Comparison of ENCODE assay signal across 19 cellular contexts in the genomic region with DNA sequence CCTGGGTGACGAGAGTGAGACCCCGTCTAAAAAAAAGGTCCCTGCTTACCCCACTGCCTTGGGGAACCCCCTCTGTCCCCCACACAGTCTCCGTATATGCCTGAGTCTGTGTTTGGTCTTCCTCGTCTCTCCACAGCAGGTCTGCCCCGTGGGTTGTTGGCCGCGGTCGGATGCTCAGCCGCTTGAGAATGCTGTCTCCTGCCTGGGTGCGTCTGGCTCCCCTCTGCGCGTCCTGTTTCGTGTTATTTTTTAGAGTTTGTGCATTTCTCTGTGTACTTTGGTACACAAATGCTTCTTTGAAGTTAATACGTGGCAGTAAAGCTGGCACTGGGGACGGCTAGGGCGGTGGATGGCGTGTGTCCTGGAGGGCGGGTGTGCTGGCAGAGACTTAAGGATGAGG. TPM values are rescaled to one million over a fixed set of nuclear protein-coding genes. Genes with fewer than 3 reads are reported as not detected.
DNase-seq lines count a peak whose midpoint lies in the region; TF ChIP-seq lines count a peak whose summit lies in the region.
"Had no signal": no experiment of that assay in that cellular context is flagged by ENCODE, and none has a peak within 500 bp of the region (broad histone marks: within the 10 kb centered on the region; RNA-seq: fewer than 3 reads in every experiment).

No MANE protein-coding gene starts in this region.

- H4K20me1 ChIP-seq in neural progenitor cell (ENCODE audit: low read depth) = peaks cover 62% of the 10 kb centered on the region

- H2AFZ ChIP-seq in neural progenitor cell (replicated peaks) = no peak overlapping the region

- TF ChIP-seq POLR2A in suprapubic skin (IDR thresholded peaks at IDR 0.05) = no peak

- H3K27ac Mint-ChIP-seq in HFFc6 (peak overlapping the region; percentile 54; the same call in 1 of the 2 replicates), chondrocyte (ENCODE audit: unreplicated experiment) (peak overlapping the region; percentile 38), neural progenitor cell (peak overlapping the region; percentile 83)
- no peak overlapping the region for H3K27ac Mint-ChIP-seq in activated CD4-positive, alpha-beta memory T cell treated with anti-CD3 and anti-CD28 coated beads for 36 hours
- peak overlapping the region in 1 of 8 donors; percentile 80 for H3K27ac Mint-ChIP-seq in CD8-positive, alpha-beta memory T cell
- H3K27ac Mint-ChIP-seq: CD4-positive, alpha-beta T cell had no signal

- intact Hi-C loops in activated CD4-positive, alpha-beta memory T cell treated with anti-CD3 and anti-CD28 coated beads for 36 hours (cut with micrococcal nuclease) = no loop called here

- no peak overlapping the region for H3K27ac ChIP-seq in neural progenitor cell
- peak overlapping the region; percentile 23 for H3K27ac ChIP-seq in suprapubic skin
- no peak overlapping the region for H3K27ac ChIP-seq in CD8-positive, alpha-beta memory T cell (ENCODE audit: low read depth, low read length)
- H3K27ac ChIP-seq: BLaER1, HL-60 had no signal

- TF ChIP-seq EP300 in suprapubic skin (IDR thresholded peaks at IDR 0.05) = no peak

- H3K9me3 ChIP-seq in neural progenitor cell (ENCODE audit: low read depth) (no peaks in the 10 kb centered on the region), suprapubic skin (no peaks in the 10 kb centered on the region)
- peaks cover 3% of the 10 kb centered on the region for H3K9me3 ChIP-seq in CD8-positive, alpha-beta memory T cell (ENCODE audit: low read length)
- H3K9me3 ChIP-seq: MG63 had no signal

- H3K4me2 ChIP-seq in neural progenitor cell = no peak overlapping the region
- H3K4me2 ChIP-seq: BLaER1 had no signal

- H3K79me2 ChIP-seq in neural progenitor cell (ENCODE audit: low read depth) = peaks cover 89% of the 10 kb centered on the region

- no peak overlapping the region for H3K4me3 Mint-ChIP-seq in HFFc6
- H3K4me3 Mint-ChIP-seq in chondrocyte (ENCODE audit: unreplicated experiment) = no peak overlapping the region
- H3K4me3 Mint-ChIP-seq in neural progenitor cell = no peak overlapping the region
- no peak overlapping the region for H3K4me3 Mint-ChIP-seq in activated CD4-positive, alpha-beta memory T cell treated with anti-CD3 and anti-CD28 coated beads for 36 hours
- no peak overlapping the region for H3K4me3 Mint-ChIP-seq in CD8-positive, alpha-beta memory T cell
- H3K4me3 Mint-ChIP-seq: CD4-positive, alpha-beta T cell had no signal

- H3K9me3 Mint-ChIP-seq in HFFc6 (no peaks in the 10 kb centered on the region), chondrocyte (ENCODE audit: low read depth) (peaks cover 6% of the 10 kb centered on the region), neural progenitor cell (peaks cover 7% of the 10 kb centered on the region)
- peaks cover 5% of the 10 kb centered on the region for H3K9me3 Mint-ChIP-seq in activated CD4-positive, alpha-beta memory T cell treated with anti-CD3 and anti-CD28 coated beads for 36 hours
- H3K9me3 Mint-ChIP-seq in CD8-positive, alpha-beta memory T cell = peaks cover 0 to 3% (median 0%) of the 10 kb centered on the region in 5 donors
- H3K9me3 Mint-ChIP-seq: CD4-positive, alpha-beta T cell had no signal

- H3K36me3 Mint-ChIP-seq in HFFc6 (ENCODE audit: low read depth) (no peaks in the 10 kb centered on the region), chondrocyte (ENCODE audit: low read depth) (peaks cover 5% of the 10 kb centered on the region), neural progenitor cell (peaks cover 38% of the 10 kb centered on the region)
- peaks cover 11% of the 10 kb centered on the region for H3K36me3 Mint-ChIP-seq in activated CD4-positive, alpha-beta memory T cell treated with anti-CD3 and anti-CD28 coated beads for 36 hours
- H3K36me3 Mint-ChIP-seq in CD8-positive, alpha-beta memory T cell = peaks cover 6 to 15% (median 14%) of the 10 kb centered on the region in 3 donors

- WGBS in suprapubic skin = 67% methylated on average over 15 of the region's 18 CpGs

- no peak overlapping the region for H3K9ac ChIP-seq in neural progenitor cell
- H3K9ac ChIP-seq: BLaER1 had no signal

- H3K4me1 Mint-ChIP-seq in HFFc6 (ENCODE audit: low read depth) = peaks cover 38% of the 10 kb centered on the region
- H3K4me1 Mint-ChIP-seq in chondrocyte (ENCODE audit: low read depth) = peaks cover 39% of the 10 kb centered on the region
- H3K4me1 Mint-ChIP-seq in neural progenitor cell = peaks cover 7% of the 10 kb centered on the region
- H3K4me1 Mint-ChIP-seq in activated CD4-positive, alpha-beta memory T cell treated with anti-CD3 and anti-CD28 coated beads for 36 hours (ENCODE audit: low read depth) = peaks cover 3% of the 10 kb centered on the region
- H3K4me1 Mint-ChIP-seq in CD8-positive, alpha-beta memory T cell = peaks cover 16 to 43% (median 29%) of the 10 kb centered on the region in 3 donors

- no peak for DNase-seq in HFFc6
- DNase-seq in chondrocyte (ENCODE audit: low spot score) = no peak
- DNase-seq in neural progenitor cell (ENCODE audit: low spot score) = no peak
- no peak for DNase-seq in suprapubic skin (ENCODE audit: low spot score in 2 of 2)
- DNase-seq in activated CD4-positive, alpha-beta memory T cell treated with anti-CD3 and anti-CD28 coated beads for 36 hours = no peak
- DNase-seq in DMS53 treated with DMSO at 0.1 percent for 48 hours (lab: John Stamatoyannopoulos, UW; ENCODE audit: unreplicated experiment) = no peak
- no peak for DNase-seq in CD8-positive, alpha-beta memory T cell
- DNase-seq: CD4-positive, alpha-beta T cell; MG63; NCI-H1048; NCI-H1417 treated with DMSO at 0.1 percent for 48 hours; NCI-H187 treated with DMSO at 0.1 percent for 48 hours; NCI-H2107; NCI-H446 treated with DMSO at 0.1 percent for 48 hours; NCI-H526 treated with DMSO at 0.1 percent for 48 hours; OCI-M1 had no signal

- no peak for TF ChIP-seq CTCF in HFFc6 (IDR thresholded peaks at IDR 0.05)
- TF ChIP-seq CTCF in chondrocyte (IDR thresholded peaks at IDR 0.05) = no peak
- no peak for TF ChIP-seq CTCF in neural progenitor cell (IDR thresholded peaks at IDR 0.05)
- TF ChIP-seq CTCF in suprapubic skin (IDR thresholded peaks at IDR 0.05) = no peak

- H3K4me3 ChIP-seq in neural progenitor cell = no peak overlapping the region
- no peak overlapping the region for H3K4me3 ChIP-seq in suprapubic skin
- H3K4me3 ChIP-seq in CD8-positive, alpha-beta memory T cell (ENCODE audit: low read length) = no peak overlapping the region
- H3K4me3 ChIP-seq: BLaER1, K562, MG63 had no signal

- H3F3A ChIP-seq in neural progenitor cell (ENCODE audit: low read depth) = no peaks in the 10 kb centered on the region

- H3K36me3 ChIP-seq in neural progenitor cell = no peaks in the 10 kb centered on the region
- H3K36me3 ChIP-seq in suprapubic skin = no peaks in the 10 kb centered on the region
- H3K36me3 ChIP-seq in CD8-positive, alpha-beta memory T cell (ENCODE audit: insufficient read depth, low read length) = no peaks in the 10 kb centered on the region
- H3K36me3 ChIP-seq: MG63 had no signal

- H3K27me3 ChIP-seq in neural progenitor cell (no peaks in the 10 kb centered on the region), suprapubic skin (no peaks in the 10 kb centered on the region)
- no peaks in the 10 kb centered on the region for H3K27me3 ChIP-seq in CD8-positive, alpha-beta memory T cell (ENCODE audit: insufficient read depth, low read length, poor library complexity, severe bottlenecking)
- H3K27me3 ChIP-seq: BLaER1, MG63 had no signal

- POLR2A ChIA-PET in activated CD4-positive, alpha-beta memory T cell treated with anti-CD3 and anti-CD28 coated beads for 36 hours (lab: Charles Lee) = no interaction called here
- POLR2A ChIA-PET in CD8-positive, alpha-beta memory T cell (lab: Charles Lee) = interaction anchor here (0.6 kb wide), 1 partner anchor 357 kb away, joined by 6 read pairs; no protein-coding TSS in a partner anchor

- H3K27me3 Mint-ChIP-seq in HFFc6 (ENCODE audit: insufficient read depth) (no peaks in the 10 kb centered on the region; the same call in 1 of the 2 replicates), chondrocyte (ENCODE audit: low read depth) (no peaks in the 10 kb centered on the region), neural progenitor cell (ENCODE audit: insufficient read depth, low read depth) (no peaks in the 10 kb centered on the region)
- no peaks in the 10 kb centered on the region for H3K27me3 Mint-ChIP-seq in activated CD4-positive, alpha-beta memory T cell treated with anti-CD3 and anti-CD28 coated beads for 36 hours
- H3K27me3 Mint-ChIP-seq in CD8-positive, alpha-beta memory T cell = no peaks in the 10 kb centered on the region
- H3K27me3 Mint-ChIP-seq: CD4-positive, alpha-beta T cell had no signal

- H3K4me1 ChIP-seq in neural progenitor cell = no peaks in the 10 kb centered on the region
- peaks cover 19% of the 10 kb centered on the region for H3K4me1 ChIP-seq in suprapubic skin
- no peaks in the 10 kb centered on the region for H3K4me1 ChIP-seq in CD8-positive, alpha-beta memory T cell (ENCODE audit: insufficient read depth, low read length)

- CTCF ChIA-PET in activated CD4-positive, alpha-beta memory T cell treated with anti-CD3 and anti-CD28 coated beads for 36 hours (lab: Charles Lee) = interaction anchor here (4.1 kb wide), 1 partner anchor 27 kb away, joined by 59 read pairs; no protein-coding TSS in a partner anchor
- CTCF ChIA-PET in CD8-positive, alpha-beta memory T cell (lab: Charles Lee) = interaction anchor here (1.5 kb wide), 1 partner anchor 21 kb away, joined by 3 read pairs; no protein-coding TSS in a partner anchor

RNA-seq across cellular contexts. Expression of a gene that starts 34.9 kb away (rescaled TPM):
- total RNA-seq in HFFc6 (2021; fragmentation: NEBNext Ultra II Directional; extraction: Animal tissue kit (Norgen Biotek cat#: 25700)) = 10 to 100 TPM; 17.0 to 27.2 (median 20.3) TPM
- 50.7 to 53.2 TPM (median 52.2 TPM) in 3 replicates for total RNA-seq in chondrocyte
- total RNA-seq in neural progenitor cell (ENCODE audit: low replicate concordance) = 16.0 and 45.1 TPM in 2 replicates
- total RNA-seq in suprapubic skin = 10 to 100 TPM; 34.2 to 82.7 (median 48.7) TPM
- total RNA-seq in activated CD4-positive, alpha-beta memory T cell treated with anti-CD3 and anti-CD28 coated beads for 36 hours = 10 to 100 TPM; 19.2 to 20.6 TPM
- total RNA-seq in CD8-positive, alpha-beta memory T cell = 10 to 100 TPM; 14.6 to 16.0 TPM
- polyA plus RNA-seq in CD8-positive, alpha-beta memory T cell = 14.6 TPM
